ENCODE assay signal across 19 cellular contexts in genomic region chr10:12397931-12398330, GRCh38. TPM values are rescaled to one million over a fixed set of nuclear protein-coding genes. Genes with fewer than 3 reads are reported as not detected.
DNase-seq lines count a peak whose midpoint lies in the region; ATAC-seq and TF ChIP-seq lines count a peak whose summit lies in the region.
"Had no signal": no experiment of that assay in that cellular context is flagged by ENCODE, and none has a peak within 500 bp of the region (broad histone marks: within the 10 kb centered on the region; RNA-seq: fewer than 3 reads in every experiment).

No MANE protein-coding gene starts in this region.

- peak overlapping the region; percentile 44; the same call in 1 of the 2 replicates for H3K9ac ChIP-seq in iPS-20b (ENCODE audit: low read depth, low read length)
- H3K9ac ChIP-seq: KMS-11 had no signal

- TF ChIP-seq POLR2A in GM18505 (IDR thresholded peaks at IDR 0.05; ENCODE audit: borderline replicate concordance, extremely low read depth, insufficient read depth, insufficient read length): no peak

- H3K27me3 ChIP-seq in iPS-20b (ENCODE audit: insufficient read depth, low read length): no peaks in the 10 kb centered on the region

- H3K4me1 ChIP-seq in iPS-20b (ENCODE audit: insufficient read depth, low read length): peaks cover 9% of the 10 kb centered on the region; the same call in 1 of the 2 replicates

- H3K36me3 ChIP-seq in iPS-20b (ENCODE audit: insufficient read depth, low read depth, low read length): no peaks in the 10 kb centered on the region

- H3K27me3 Mint-ChIP-seq in T-helper 17 cell (no peaks in the 10 kb centered on the region), chondrocyte (ENCODE audit: low read depth) (no peaks in the 10 kb centered on the region)
- H3K27me3 Mint-ChIP-seq: CD4-positive, alpha-beta memory T cell; IgD-negative memory B cell had no signal

- no peak overlapping the region for H3K4me3 Mint-ChIP-seq in T-helper 17 cell
- H3K4me3 Mint-ChIP-seq in chondrocyte (ENCODE audit: unreplicated experiment): no peak overlapping the region
- H3K4me3 Mint-ChIP-seq: IgD-negative memory B cell had no signal

- no peak for TF ChIP-seq CTCF in chondrocyte (IDR thresholded peaks at IDR 0.05)

- no peak overlapping the region for H3K4me3 ChIP-seq in iPS-20b (ENCODE audit: low read length)
- H3K4me3 ChIP-seq: GM12878 had no signal

- DNase-seq in T-helper 17 cell: no peak
- no peak for DNase-seq in chondrocyte (ENCODE audit: low spot score)
- no peak for DNase-seq in GF-D8 (lab: John Stamatoyannopoulos, UW)
- no peak for DNase-seq in stimulated activated naive CD4-positive, alpha-beta T cell (lab: John Stamatoyannopoulos, UW)
- DNase-seq: C1 segment of cervical spinal cord; CD4-positive, alpha-beta memory T cell; COR-L47; HCEC 1CT; MM.1S; NCI-H2029; NCI-H446 treated with DMSO at 0.1 percent for 48 hours; NCI-H526; SHP77 treated with DMSO at 0.1 percent for 48 hours had no signal

- H3K36me3 Mint-ChIP-seq in T-helper 17 cell (ENCODE audit: low read depth) (no peaks in the 10 kb centered on the region), chondrocyte (ENCODE audit: low read depth) (peaks cover 2% of the 10 kb centered on the region)

- H3K9me3 Mint-ChIP-seq in chondrocyte (ENCODE audit: low read depth): no peaks in the 10 kb centered on the region
- H3K9me3 Mint-ChIP-seq: CD4-positive, alpha-beta memory T cell; IgD-negative memory B cell had no signal

- H3K4me1 Mint-ChIP-seq in T-helper 17 cell: peaks cover 28% of the 10 kb centered on the region
- peaks cover 33% of the 10 kb centered on the region for H3K4me1 Mint-ChIP-seq in chondrocyte (ENCODE audit: low read depth)

- no peaks in the 10 kb centered on the region for H3K9me3 ChIP-seq in T-helper 17 cell (ENCODE audit: control insufficient read depth, low read length, poor library complexity, severe bottlenecking)
- no peaks in the 10 kb centered on the region for H3K9me3 ChIP-seq in iPS-20b (ENCODE audit: insufficient read depth, low read depth, low read length)

- H3K27ac Mint-ChIP-seq in T-helper 17 cell (peak overlapping the region; percentile 84), chondrocyte (ENCODE audit: unreplicated experiment) (peak overlapping the region; percentile 33)

- ATAC-seq in T-helper 17 cell: no peak
- no peak for ATAC-seq in HG02678 (IDR thresholded peaks at IDR 0.05; ENCODE audit: unreplicated experiment)
- ATAC-seq in GM18505 (IDR thresholded peaks at IDR 0.05; ENCODE audit: unreplicated experiment): no peak
- ATAC-seq: GM12878 had no signal

- H3K27ac ChIP-seq in iPS-20b (ENCODE audit: low read length): no peak overlapping the region
- H3K27ac ChIP-seq: KMS-11 had no signal

RNA-seq across cellular contexts. Expression of gene CAMK1D, which starts 48.6 kb away (rescaled TPM):
- total RNA-seq in T-helper 17 cell: 10 to 100 TPM; 31.1 to 47.3 TPM
- 31.2 to 36.3 TPM (median 34.7 TPM) in 3 replicates for total RNA-seq in chondrocyte
